In genomic region chr2:120470041-120470716, GRCh38 we compare ENCODE assay signal across 1 cellular context.
TF ChIP-seq lines count a peak whose summit lies in the region.

No MANE protein-coding gene starts in this region.

TF ChIP-seq in HepG2, 621 proteins besides CTCF, POLR2A, EP300 and RAD21 (continued from another document and continues in another):
- TF ChIP-seq ZBTB40 (IDR thresholded peaks at IDR 0.05): no peak
- TF ChIP-seq ZBTB40 (CRISPR knock-in tag; IDR thresholded peaks at IDR 0.05): peak; percentile 31; the same call in 1 of the 2 replicates
- TF ChIP-seq HIC2 (CRISPR knock-in tag; IDR thresholded peaks at IDR 0.05; ENCODE audit: low read depth): peak; percentile 98
- TF ChIP-seq TCF12 (IDR thresholded peaks at IDR 0.05): no peak
- no peak; the same call in 1 of the 2 replicates for TF ChIP-seq TCF12 (CRISPR knock-in tag; IDR thresholded peaks at IDR 0.05)
- peak; percentile 43; the same call in 1 of the 2 replicates for TF ChIP-seq ZNF790 (CRISPR knock-in tag; IDR thresholded peaks at IDR 0.05; ENCODE audit: borderline replicate concordance)
- 0 out of 2 replicates have a peak, but pooled peaks have one; percentile 13 for TF ChIP-seq ZNF333 (CRISPR knock-in tag; IDR thresholded peaks at IDR 0.05; ENCODE audit: borderline replicate concordance)
- TF ChIP-seq ZBTB26 (CRISPR knock-in tag; IDR thresholded peaks at IDR 0.05; ENCODE audit: borderline replicate concordance): peak; percentile 74; the same call in 1 of the 2 replicates
- TF ChIP-seq MIER2 (CRISPR knock-in tag; IDR thresholded peaks at IDR 0.05): peak; percentile 71
- TF ChIP-seq TAF1 (CRISPR knock-in tag; IDR thresholded peaks at IDR 0.05): peak; percentile 18; the same call in 1 of the 2 replicates
- TF ChIP-seq MATR3 (CRISPR knock-in tag; IDR thresholded peaks at IDR 0.05): no peak
- TF ChIP-seq ZNF841 (CRISPR knock-in tag; IDR thresholded peaks at IDR 0.05; ENCODE audit: borderline replicate concordance): no peak
- no peak; the same call in 1 of the 2 replicates for TF ChIP-seq DRAP1 (CRISPR knock-in tag; IDR thresholded peaks at IDR 0.05)
- TF ChIP-seq ZFP36L1 (CRISPR knock-in tag; IDR thresholded peaks at IDR 0.05): no peak
- peak; percentile 49; the same call in 1 of the 2 replicates for TF ChIP-seq TFDP1 (CRISPR knock-in tag; IDR thresholded peaks at IDR 0.05; ENCODE audit: borderline replicate concordance)
- no peak; the same call in 1 of the 2 replicates for TF ChIP-seq HHEX (CRISPR knock-in tag; IDR thresholded peaks at IDR 0.05)
- peak; percentile 87; the same call in 1 of the 2 replicates for TF ChIP-seq ZNF205 (CRISPR knock-in tag; IDR thresholded peaks at IDR 0.05)
- TF ChIP-seq SNAPC5 (CRISPR knock-in tag; IDR thresholded peaks at IDR 0.05; ENCODE audit: borderline replicate concordance): 0 out of 2 replicates have a peak, but pooled peaks have one; percentile 59
- TF ChIP-seq TRAFD1 (CRISPR knock-in tag; IDR thresholded peaks at IDR 0.05; ENCODE audit: borderline replicate concordance): no peak
- TF ChIP-seq ISL2 (CRISPR knock-in tag; IDR thresholded peaks at IDR 0.05): peak; percentile 83
- TF ChIP-seq ZNF644 (CRISPR knock-in tag; IDR thresholded peaks at IDR 0.05; ENCODE audit: low read depth): no peak; the same call in 1 of the 2 replicates
- no peak for TF ChIP-seq ATRX (CRISPR knock-in tag; IDR thresholded peaks at IDR 0.05; ENCODE audit: borderline replicate concordance)
- no peak for TF ChIP-seq AGO2 (optimal IDR thresholded peaks at IDR 0.05; ENCODE audit: low read depth, low read length)
- peak; percentile 30; the same call in 1 of the 2 replicates for TF ChIP-seq SIX1 (CRISPR knock-in tag; IDR thresholded peaks at IDR 0.05; ENCODE audit: borderline replicate concordance)
- no peak; the same call in 1 of the 2 replicates for TF ChIP-seq NFKBIZ (CRISPR knock-in tag; IDR thresholded peaks at IDR 0.05)
- no peak for TF ChIP-seq CREB1 (IDR thresholded peaks at IDR 0.05)
- peak; percentile 73 for TF ChIP-seq CREB1 (CRISPR knock-in tag; IDR thresholded peaks at IDR 0.05)
- peak; percentile 57; the same call in 1 of the 2 replicates for TF ChIP-seq NR2F6 (IDR thresholded peaks at IDR 0.05)
- peak; percentile 88 for TF ChIP-seq NR2F6 (CRISPR knock-in tag; IDR thresholded peaks at IDR 0.05)
- TF ChIP-seq ZNF253 (CRISPR knock-in tag; IDR thresholded peaks at IDR 0.05; ENCODE audit: borderline replicate concordance): no peak
- no peak for TF ChIP-seq ZBTB4 (CRISPR knock-in tag; IDR thresholded peaks at IDR 0.05; ENCODE audit: borderline replicate concordance)
- 0 out of 2 replicates have a peak, but pooled peaks have one; percentile 70 for TF ChIP-seq CCDC6 (CRISPR knock-in tag; IDR thresholded peaks at IDR 0.05)
- TF ChIP-seq PREB (CRISPR knock-in tag; IDR thresholded peaks at IDR 0.05): no peak
- TF ChIP-seq FUBP1 (CRISPR knock-in tag; IDR thresholded peaks at IDR 0.05; ENCODE audit: borderline replicate concordance): peak; percentile 63; the same call in 1 of the 2 replicates
- TF ChIP-seq CEBPG (CRISPR knock-in tag; IDR thresholded peaks at IDR 0.05): peak; percentile 97
- TF ChIP-seq ZNF33B (CRISPR knock-in tag; IDR thresholded peaks at IDR 0.05): peak; percentile 72; the same call in 1 of the 2 replicates
- TF ChIP-seq HNRNPL (IDR thresholded peaks at IDR 0.05; ENCODE audit: low read depth, low read length): peak; percentile 94
